In the genomic region with DNA sequence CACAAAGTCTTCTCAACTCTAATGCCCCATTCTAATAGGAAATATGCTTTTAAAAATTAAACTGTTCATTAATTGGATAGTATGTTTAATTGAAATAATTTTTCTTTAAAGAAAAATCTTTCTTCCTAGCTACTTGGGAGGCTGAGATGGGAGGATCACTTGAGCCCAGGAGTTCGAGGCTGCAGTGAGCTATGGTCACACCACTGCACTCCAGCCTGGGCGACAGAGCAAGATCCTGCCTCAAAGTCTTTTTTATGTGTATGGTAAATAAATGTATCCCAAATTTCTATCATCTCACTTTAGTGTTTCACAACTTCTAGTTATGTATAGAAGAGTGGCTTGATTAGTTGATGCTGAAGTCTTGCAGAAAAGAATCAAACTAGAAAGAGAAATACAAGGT, we compare ENCODE assay signal across 24 cellular contexts.
"Had no signal": no experiment of that assay in that cellular context is flagged by ENCODE, and none has a peak within 500 bp of the region (broad histone marks: within the 10 kb centered on the region; RNA-seq: fewer than 3 reads in every experiment).

No MANE protein-coding gene starts in this region.

- ATAC-seq: left colon; left lung; lower lobe of right lung; naive thymus-derived CD8-positive, alpha-beta T cell; pancreas; right cardiac atrium; sciatic nerve; stimulated activated effector memory CD8-positive, alpha-beta T cell treated with anti-CD3 and anti-CD28 coated beads, Interleukin-12 subunit alpha, Interleukin-12 subunit beta, amount 100 ng/mL, for 72 hours; upper lobe of right lung had no signal

- H3K27ac ChIP-seq: left lung, lower lobe of right lung, pancreas, prostate gland, spleen, thoracic aorta, tibial artery, upper lobe of right lung had no signal

- H3K36me3 Mint-ChIP-seq: naive thymus-derived CD8-positive, alpha-beta T cell; stimulated activated effector memory CD8-positive, alpha-beta T cell treated with anti-CD3 and anti-CD28 coated beads, Interleukin-12 subunit alpha, Interleukin-12 subunit beta, amount 100 ng/mL, for 72 hours had no signal

- H3K27me3 ChIP-seq: spleen, suprapubic skin, tibial artery, upper lobe of right lung had no signal

- H3K27ac Mint-ChIP-seq: naive thymus-derived CD8-positive, alpha-beta T cell; nephron; stimulated activated effector memory CD8-positive, alpha-beta T cell treated with anti-CD3 and anti-CD28 coated beads, Interleukin-12 subunit alpha, Interleukin-12 subunit beta, amount 100 ng/mL, for 72 hours; stimulated activated naive CD8-positive, alpha-beta T cell treated with anti-CD3 and anti-CD28 coated beads, Interleukin-15, Interleukin-2, amounts not matched to agents 100 ng/mL and 50 ng/mL, for 24 hours had no signal

- H3K4me1 ChIP-seq: prostate gland had no signal

- DNase-seq: hippocampal formation; kidney; left colon; left lung; lower lobe of right lung; naive thymus-derived CD8-positive, alpha-beta T cell; nucleus accumbens; pancreas; retina; right cardiac atrium; spleen; stimulated activated CD4-positive, alpha-beta T cell treated with anti-CD3 and anti-CD28 coated beads, Interleukin-4, amount 100 ng/mL, for 24 hours; stimulated activated naive CD4-positive, alpha-beta T cell; tibial artery; trophoblast cell; upper lobe of right lung had no signal

- H3K4me3 Mint-ChIP-seq: naive thymus-derived CD8-positive, alpha-beta T cell; stimulated activated effector memory CD8-positive, alpha-beta T cell treated with anti-CD3 and anti-CD28 coated beads, Interleukin-12 subunit alpha, Interleukin-12 subunit beta, amount 100 ng/mL, for 72 hours; stimulated activated naive CD8-positive, alpha-beta T cell treated with anti-CD3 and anti-CD28 coated beads, Interleukin-15, Interleukin-2, amounts not matched to agents 100 ng/mL and 50 ng/mL, for 24 hours had no signal

- H3K9me3 Mint-ChIP-seq: naive thymus-derived CD8-positive, alpha-beta T cell; nephron; neural crest cell; stimulated activated effector memory CD8-positive, alpha-beta T cell treated with anti-CD3 and anti-CD28 coated beads, Interleukin-12 subunit alpha, Interleukin-12 subunit beta, amount 100 ng/mL, for 72 hours; stimulated activated naive CD8-positive, alpha-beta T cell treated with anti-CD3 and anti-CD28 coated beads, Interleukin-15, Interleukin-2, amounts not matched to agents 100 ng/mL and 50 ng/mL, for 24 hours had no signal
